ENCODE assay signal across 20 cellular contexts in the genomic region with DNA sequence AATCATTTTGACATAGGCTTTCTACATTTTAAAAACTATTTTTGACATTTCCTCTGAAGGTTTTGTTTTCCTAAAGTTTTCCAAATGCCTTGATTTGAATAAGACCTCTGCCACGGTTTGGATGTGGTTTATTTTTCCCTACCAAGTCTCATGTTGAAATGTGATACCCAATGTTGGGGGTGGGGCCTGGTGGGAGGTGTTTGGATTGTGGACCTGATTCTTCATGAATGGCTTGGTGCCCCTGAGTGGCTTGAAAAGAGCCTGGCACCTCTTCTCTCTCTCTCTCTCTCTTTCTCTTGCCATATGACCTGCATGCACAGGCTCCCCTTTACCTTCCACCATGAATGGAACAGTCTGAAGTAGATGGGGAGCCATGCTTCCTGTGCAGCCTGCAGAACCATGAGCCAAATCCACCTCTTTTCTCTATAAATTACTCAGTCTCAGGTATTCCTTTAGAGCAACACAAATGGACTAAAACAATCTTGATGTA. TPM values are rescaled to one million over a fixed set of nuclear protein-coding genes. Genes with fewer than 3 reads are reported as not detected.
DNase-seq lines count a peak whose midpoint lies in the region; TF ChIP-seq lines count a peak whose summit lies in the region.
"Had no signal": no experiment of that assay in that cellular context is flagged by ENCODE, and none has a peak within 500 bp of the region (broad histone marks: within the 10 kb centered on the region; RNA-seq: fewer than 3 reads in every experiment).

No MANE protein-coding gene starts in this region.

- H3K4me1 ChIP-seq in H9 (ENCODE audit: insufficient read depth, low read length), result no peaks in the 10 kb centered on the region; the same call in 1 of the 2 replicates
- H3K4me1 ChIP-seq in thyroid gland, result peaks cover 0 to 16% of the 10 kb centered on the region in 2 donors
- H3K4me1 ChIP-seq: HAP-1 had no signal

- H3K23me2 ChIP-seq in H9 (ENCODE audit: insufficient read length, low read depth, low read length, poor library complexity, severe bottlenecking), result no peaks in the 10 kb centered on the region

- H3K36me3 Mint-ChIP-seq in H9 (ENCODE audit: insufficient read depth in 1 of 3, low read depth in 3 of 3), result no peaks in the 10 kb centered on the region; a peak in 2 of 7 replicates
- peaks cover 4% of the 10 kb centered on the region for H3K36me3 Mint-ChIP-seq in activated CD4-positive, alpha-beta memory T cell treated with anti-CD3 and anti-CD28 coated beads, Interleukin-2, amount 10 ng/mL, durations not matched to agents 7 days and 5 days (ENCODE audit: low read depth)

- no peak overlapping the region for H2BK120ac ChIP-seq in H9 (ENCODE audit: low read depth, low read length, poor library complexity, severe bottlenecking)

- no peak overlapping the region for H2AFZ ChIP-seq in H9 (ENCODE audit: low read length)
- H2AFZ ChIP-seq: GM23338 had no signal

- H2AK5ac ChIP-seq in H9 (ENCODE audit: insufficient read length, low read length), result no peak overlapping the region

- peaks cover 39 to 56% of the 10 kb centered on the region in 2 experiments for H3K9me3 Mint-ChIP-seq in H9
- H3K9me3 Mint-ChIP-seq in activated CD4-positive, alpha-beta memory T cell treated with anti-CD3 and anti-CD28 coated beads, Interleukin-2, amount 10 ng/mL, durations not matched to agents 7 days and 5 days, result peaks cover 21% of the 10 kb centered on the region
- H3K9me3 Mint-ChIP-seq: HFFc6 had no signal

- H2BK15ac ChIP-seq in H9 (ENCODE audit: low read depth, low read length), result no peak overlapping the region

- no peak overlapping the region for H3K23ac ChIP-seq in H9 (ENCODE audit: insufficient read length, low read depth, low read length)

- CTCF ChIA-PET in activated CD4-positive, alpha-beta memory T cell treated with anti-CD3 and anti-CD28 coated beads, Interleukin-2, amount 10 ng/mL, durations not matched to agents 7 days and 5 days (lab: Charles Lee), result no interaction called here

- intact Hi-C loops in thyroid gland (cut with DNase I), result no loop called here

- H3K56ac ChIP-seq in H9 (ENCODE audit: insufficient read length, low read depth, low read length), result no peak overlapping the region

- H2BK20ac ChIP-seq in H9 (ENCODE audit: low read depth, low read length, poor library complexity, severe bottlenecking), result no peak overlapping the region

- WGBS in H9 (ENCODE audit: extremely low coverage, insufficient read length, low lambda C conversion rate), result no CpG with 5 or more reads among the region's 1 CpG
- 2 to 4% methylated on average over 1 of the region's 1 CpG for WGBS in thyroid gland, 2 donors

- H3K79me1 ChIP-seq in H9 (ENCODE audit: insufficient read depth, low read depth, low read length, poor library complexity, severe bottlenecking), result no peaks in the 10 kb centered on the region

- DNase-seq in H9 (peak; percentile 19), NCI-H345 (lab: John Stamatoyannopoulos, UW) (peak; percentile 63), left kidney (ENCODE audit: low read depth, low spot score) (peak; percentile 79), thyroid gland (peak; percentile 69 to 75), SHP77 (lab: John Stamatoyannopoulos, UW) (no peak), NCI-H69 (lab: John Stamatoyannopoulos, UW) (no peak)
- DNase-seq in activated CD4-positive, alpha-beta memory T cell treated with anti-CD3 and anti-CD28 coated beads, Interleukin-2, amount 10 ng/mL, durations not matched to agents 7 days and 5 days, result no peak
- DNase-seq: ACHN; C1 segment of cervical spinal cord; Calu3; CD4-positive, alpha-beta T cell; DMS 273 treated with DMSO at 0.1 percent for 48 hours; HFFc6 had no signal

- H3K27me3 Mint-ChIP-seq in H9 (ENCODE audit: low read depth), result peaks cover 77% of the 10 kb centered on the region
- H3K27me3 Mint-ChIP-seq in activated CD4-positive, alpha-beta memory T cell treated with anti-CD3 and anti-CD28 coated beads, Interleukin-2, amount 10 ng/mL, durations not matched to agents 7 days and 5 days, result peaks cover 14% of the 10 kb centered on the region

- no peak overlapping the region for H3K27ac ChIP-seq in H9 (ENCODE audit: insufficient read length, low read depth, low read length)
- no peak overlapping the region for H3K27ac ChIP-seq in thyroid gland

- POLR2A ChIA-PET in activated CD4-positive, alpha-beta memory T cell treated with anti-CD3 and anti-CD28 coated beads, Interleukin-2, amount 10 ng/mL, durations not matched to agents 7 days and 5 days (lab: Charles Lee), result no interaction called here

- no peak overlapping the region for H3T11ph ChIP-seq in H9 (ENCODE audit: low read length)

- H3K9me3 ChIP-seq in H9 (ENCODE audit: control insufficient read depth, low read depth, low read length) (peaks cover 5% of the 10 kb centered on the region), thyroid gland (no peaks in the 10 kb centered on the region)

- H3K79me2 ChIP-seq in H9 (ENCODE audit: insufficient read depth, low read length), result 0 out of 2 replicates have a peak, but pooled peaks cover 1% of the 10 kb centered on the region

- no peak overlapping the region for H3K4me3 ChIP-seq in thyroid gland (replicated peaks in 1 of 3)
- H3K4me3 ChIP-seq: GM23338, HAP-1 had no signal

- no peaks in the 10 kb centered on the region for H4K20me1 ChIP-seq in H9 (ENCODE audit: control insufficient read depth, insufficient read depth, insufficient read length)

- H4K5ac ChIP-seq in H9 (ENCODE audit: insufficient read length, low read depth, low read length), result no peak overlapping the region

- H3K36me3 ChIP-seq in thyroid gland, result no peaks in the 10 kb centered on the region
- H3K36me3 ChIP-seq: HAP-1 had no signal

- no peak for TF ChIP-seq CTCF in H9 (conservative IDR thresholded peaks at IDR 0.05)
- TF ChIP-seq CTCF in thyroid gland (IDR thresholded peaks at IDR 0.05), result no peak

- no peak overlapping the region for H3K4me3 Mint-ChIP-seq in H9
- no peak overlapping the region for H3K4me3 Mint-ChIP-seq in activated CD4-positive, alpha-beta memory T cell treated with anti-CD3 and anti-CD28 coated beads, Interleukin-2, amount 10 ng/mL, durations not matched to agents 7 days and 5 days
- H3K4me3 Mint-ChIP-seq: B cell; CD4-positive, alpha-beta T cell; GM23338; HFFc6; IgD-negative memory B cell had no signal

- no peak overlapping the region for H3K4ac ChIP-seq in H9 (ENCODE audit: low read depth, low read length)

- no peak overlapping the region for H4K91ac ChIP-seq in H9 (ENCODE audit: insufficient read length, low read depth, low read length)

- no peak overlapping the region for H3K27ac Mint-ChIP-seq in H9
- H3K27ac Mint-ChIP-seq in activated CD4-positive, alpha-beta memory T cell treated with anti-CD3 and anti-CD28 coated beads, Interleukin-2, amount 10 ng/mL, durations not matched to agents 7 days and 5 days, result no peak overlapping the region
- H3K27ac Mint-ChIP-seq: B cell; CD4-positive, alpha-beta T cell; GM23338; HFFc6; IgD-negative memory B cell had no signal

- peaks cover 4 to 7% of the 10 kb centered on the region in 2 experiments for H3K4me1 Mint-ChIP-seq in H9
- peaks cover 4% of the 10 kb centered on the region for H3K4me1 Mint-ChIP-seq in activated CD4-positive, alpha-beta memory T cell treated with anti-CD3 and anti-CD28 coated beads, Interleukin-2, amount 10 ng/mL, durations not matched to agents 7 days and 5 days
- H3K4me1 Mint-ChIP-seq: B cell had no signal

- H2BK12ac ChIP-seq in H9 (ENCODE audit: insufficient read length, low read depth, low read length), result no peak overlapping the region

- no peak overlapping the region for H3K14ac ChIP-seq in H9 (ENCODE audit: insufficient read depth, low read length)

- H3K27me3 ChIP-seq in H9 (ENCODE audit: insufficient read depth, low read length), result no peaks in the 10 kb centered on the region
- no peaks in the 10 kb centered on the region for H3K27me3 ChIP-seq in thyroid gland

- no peak overlapping the region for H4K8ac ChIP-seq in H9 (replicated peaks; ENCODE audit: insufficient read length, low read depth, low read length)

- no peak overlapping the region for H3K9ac ChIP-seq in H9 (ENCODE audit: extremely low read depth, insufficient read length, low read length)

- H2BK5ac ChIP-seq in H9 (ENCODE audit: insufficient read length, low read length), result no peak overlapping the region

- H3K4me2 ChIP-seq in H9 (ENCODE audit: insufficient read depth, insufficient read length, low read length), result no peak overlapping the region
- H3K4me2 ChIP-seq: GM23338 had no signal

- no peak for TF ChIP-seq POLR2A in thyroid gland (IDR thresholded peaks at IDR 0.05)

- H3K18ac ChIP-seq in H9 (ENCODE audit: insufficient read length, low read depth, low read length), result no peak overlapping the region

RNA-seq across cellular contexts. Expression of a gene that starts 14.8 kb away (rescaled TPM):
- total RNA-seq in H9 (2021) (0.42 and 0.59 TPM in 2 replicates), thyroid gland (1 to 10 TPM in 2 of 4 donors, under 1 TPM in 1, not detected in 1; 0.98 to 2.5 (median 2.0) TPM)
- 1 to 10 TPM; 1.0 to 1.5 TPM for total RNA-seq in activated CD4-positive, alpha-beta memory T cell treated with anti-CD3 and anti-CD28 coated beads, Interleukin-2, amount 10 ng/mL, durations not matched to agents 7 days and 5 days
- total RNA-seq: A172, B cell, Daoy, HFFc6, HT1080 had no signal

RNA-seq across cellular contexts. Expression of a gene that starts 31.4 kb away (rescaled TPM):
- 40.7 and 49.6 TPM in 2 replicates for total RNA-seq in H9 (2021)
- 10 to 100 TPM; 14.6 to 24.7 (median 18.0) TPM for total RNA-seq in thyroid gland
- 10 to 100 TPM; 17.0 to 22.2 TPM for total RNA-seq in activated CD4-positive, alpha-beta memory T cell treated with anti-CD3 and anti-CD28 coated beads, Interleukin-2, amount 10 ng/mL, durations not matched to agents 7 days and 5 days

Comparison
In these comparisons a context has a peak if more than half of its experiments do, and no peak if none do; other contexts are left out.
1. DNase-seq: peak in H9 (single experiment), NCI-H345 (single experiment), left kidney (single experiment) and thyroid gland (2 of 2); none in activated CD4-positive, alpha-beta memory T cell treated with anti-CD3 and anti-CD28 coated beads, Interleukin-2, amount 10 ng/mL, durations not matched to agents 7 days and 5 days (single experiment), SHP77 (0 of 2) and NCI-H69 (single experiment).